ENCODE assay signal across 13 cellular contexts in genomic region chrX:153642655-153643430, GRCh38. TPM values are rescaled to one million over a fixed set of nuclear protein-coding genes. Genes with fewer than 3 reads are reported as not detected.
DNase-seq lines count a peak whose midpoint lies in the region; ATAC-seq, FAIRE-seq and TF ChIP-seq lines count a peak whose summit lies in the region.
"Had no signal": no experiment of that assay in that cellular context is flagged by ENCODE, and none has a peak within 500 bp of the region (broad histone marks: within the 10 kb centered on the region; RNA-seq: fewer than 3 reads in every experiment).

No MANE protein-coding gene starts in this region.

- 15% methylated on average over 24 of the region's 48 CpGs for WGBS in K562 (ENCODE audit: insufficient coverage, low coverage, missing lambda C conversion rate)

- no peaks in the 10 kb centered on the region for H3K9me1 ChIP-seq in K562 (ENCODE audit: control insufficient read depth, insufficient read depth, low read length)

- no peak for ATAC-seq in K562
- no peak for ATAC-seq in HG02973 (IDR thresholded peaks at IDR 0.05; ENCODE audit: unreplicated experiment)

- no peak for TF ChIP-seq POLR2A in K562 (conservative IDR thresholded peaks at IDR 0.05)

- CTCF ChIA-PET in K562 (lab: Yijun Ruan, JAX; ENCODE audit: low intra/inter-chr PET ratio) = no interaction called here

- peak overlapping the region; percentile 32 for H3K4me2 ChIP-seq in K562 (ENCODE audit: insufficient read depth, low read length)

- peak overlapping the region in 1 of 2 experiments; percentile 35; a peak in 1 of 4 replicates for H3K9ac ChIP-seq in K562 (ENCODE audit: insufficient read depth in 1 of 2, low read depth in 2 of 2, low read length in 2 of 2)

- H3K36me3 ChIP-seq in K562 (ENCODE audit: control insufficient read depth, insufficient read depth, low read length) = no peaks in the 10 kb centered on the region

- H3K27ac Mint-ChIP-seq in nephron progenitor cell = no peak overlapping the region
- H3K27ac Mint-ChIP-seq: activated CD8-positive, alpha-beta T cell treated with anti-CD3 and anti-CD28 coated beads for 36 hours had no signal

- H4K20me1 ChIP-seq in K562 (replicated peaks; ENCODE audit: control insufficient read depth, insufficient read depth, low read length) = no peaks in the 10 kb centered on the region

- peaks cover 22% of the 10 kb centered on the region for H3K4me1 Mint-ChIP-seq in nephron progenitor cell

- TF ChIP-seq RAD21 in K562 (CRISPR knock-in tag; conservative IDR thresholded peaks at IDR 0.05 in 1 of 2, IDR thresholded peaks at IDR 0.05 in 1 of 2) = no peak

- FAIRE-seq in K562 (lab: Jason Lieb, UNC) = no peak
- FAIRE-seq: endothelial cell of umbilical vein had no signal

- H3K4me3 ChIP-seq in K562 = no peak overlapping the region

- no peak for TF ChIP-seq EP300 in K562 (IDR thresholded peaks at IDR 0.05; ENCODE audit: low read length)

- H3K4me1 ChIP-seq in K562 (replicated peaks in 1 of 2; ENCODE audit: control insufficient read depth in 2 of 2, insufficient read depth in 2 of 2, low read length in 2 of 2) = peaks cover 7 to 80% of the 10 kb centered on the region in 2 experiments; a peak in 3 of 5 replicates

- TF ChIP-seq CTCF in K562 (IDR thresholded peaks at IDR 0.05 in 2 of 3, conservative IDR thresholded peaks at IDR 0.05 in 1 of 3; ENCODE audit: insufficient read depth in 2 of 3, low read depth in 1 of 3, low read length in 3 of 3) (no peak), nephron progenitor cell (IDR thresholded peaks at IDR 0.05) (no peak)

- H2AFZ ChIP-seq in K562 (ENCODE audit: low read depth, low read length) = 0 out of 2 replicates have a peak overlapping the region, but pooled peaks have one; percentile 32

- no TSS peak for BruUV-seq in K562 (replicated peaks; lab: Mats Ljungman, UMichigan)

- H3K4me3 Mint-ChIP-seq in nephron progenitor cell = peak overlapping the region; percentile 70
- H3K4me3 Mint-ChIP-seq: activated CD8-positive, alpha-beta T cell treated with anti-CD3 and anti-CD28 coated beads for 36 hours had no signal

- POLR2A ChIA-PET in K562 (lab: Yijun Ruan, JAX) = interaction anchor here (0.7 kb wide), 1 partner anchor 49 kb away, joined by 3 read pairs; no protein-coding TSS in a partner anchor

- no peaks in the 10 kb centered on the region for H3K36me3 Mint-ChIP-seq in nephron progenitor cell (ENCODE audit: low read depth)

- DNase-seq in NCI-H82 (lab: John Stamatoyannopoulos, UW) (peak; percentile 41), NCI-H82 treated with DMSO at 0.1 percent for 48 hours (lab: John Stamatoyannopoulos, UW; ENCODE audit: unreplicated experiment) (no peak), D341Med (ENCODE audit: low spot score) (peak; percentile 21), K562 (ENCODE audit: extremely low read depth in 1 of 4, low spot score in 3 of 4) (peak in 1 of 4 experiments; percentile 5), nephron progenitor cell (no peak), UCSD-AML1 (lab: John Stamatoyannopoulos, UW; ENCODE audit: unreplicated experiment) (no peak), NCI-H1436 treated with DMSO at 0.1 percent for 48 hours (lab: John Stamatoyannopoulos, UW) (no peak)
- DNase-seq: activated CD8-positive, alpha-beta T cell treated with anti-CD3 and anti-CD28 coated beads for 36 hours; NCI-H2081 treated with DMSO at 0.1 percent for 48 hours; SIG-M5; stimulated activated CD4-positive, alpha-beta T cell treated with anti-CD3 and anti-CD28 coated beads, Interleukin-15, amount 100 ng/mL, for 24 hours had no signal

- H3K27ac ChIP-seq in K562 (ENCODE audit: extremely low read depth, low read depth, low read length) = no peak overlapping the region

- peaks cover 48% of the 10 kb centered on the region for H3K27me3 Mint-ChIP-seq in nephron progenitor cell (ENCODE audit: low read depth, poor library complexity)

- peaks cover 24% of the 10 kb centered on the region for H3K9me3 Mint-ChIP-seq in nephron progenitor cell
- H3K9me3 Mint-ChIP-seq: activated CD8-positive, alpha-beta T cell treated with anti-CD3 and anti-CD28 coated beads for 36 hours had no signal

- no peaks in the 10 kb centered on the region for H3K79me2 ChIP-seq in K562 (ENCODE audit: control insufficient read depth, insufficient read depth, low read length)

- in situ Hi-C loops in K562 (cut with MboI) = no loop called here

- intact Hi-C loops in K562 (cut with micrococcal nuclease) = no loop called here

- H3K27me3 ChIP-seq in K562 (ENCODE audit: control insufficient read depth in 2 of 2, insufficient read depth in 2 of 2, low read length in 2 of 2) = peaks cover 0 to 11% of the 10 kb centered on the region in 2 experiments; a peak in 2 of 5 replicates

- H3K9me3 ChIP-seq in K562 (replicated peaks; ENCODE audit: control insufficient read depth, insufficient read depth, low read depth, low read length) = no peaks in the 10 kb centered on the region

RNA-seq across cellular contexts. Expression of gene DUSP9, which starts 4.2 kb away (rescaled TPM):
- total RNA-seq in K562 (2011; cell fraction: chromatin; rRNA removed; ENCODE audit: low replicate concordance) = 2.3 and 6.4 TPM in 2 replicates
- total RNA-seq in K562 (2011; cell fraction: nucleolus; rRNA removed) = 6.8 and 7.3 TPM in 2 replicates
- 3.4 and 3.9 TPM in 2 replicates for total RNA-seq in K562 (2011; cell fraction: nucleoplasm; rRNA removed)
- total RNA-seq in K562 (2014; rRNA removed) = 10.6 and 17.8 TPM in 2 replicates
- 2.5 and 3.2 TPM in 2 replicates for total RNA-seq in K562 (2014; rRNA removed; fragmentation: Illumina TruSeq; extraction: Trizol)
- 4.6 and 5.2 TPM in 2 replicates for total RNA-seq in K562 (2015; rRNA removed; fragmentation: Illumina TruSeq; extraction: Trizol)
- 13.0 and 14.1 TPM in 2 replicates for total RNA-seq in K562 (2021)
- polyA plus RNA-seq in K562 (2011; rRNA removed) = 8.8 and 20.5 TPM in 2 replicates
- polyA plus RNA-seq in K562 (2011; cell fraction: cytosol; rRNA removed) = 22.4 and 26.1 TPM in 2 replicates
- polyA plus RNA-seq in K562 (2011; cell fraction: nucleus; rRNA removed) = 11.9 and 18.7 TPM in 2 replicates
- polyA plus RNA-seq in K562 (2012) = 7.4 and 10.8 TPM in 2 replicates
- polyA plus RNA-seq in K562 (2014; fragmentation: Illumina TruSeq; extraction: Trizol) = 5.5 and 7.1 TPM in 2 replicates
- under 1 TPM; 0.11 to 0.31 TPM for polyA plus RNA-seq in K562 (2014; fragmentation: Nextera tagmentation; extraction: Ambion mirVana)
- 8.4 and 9.2 TPM in 2 replicates for polyA plus RNA-seq in K562 (2014; rRNA removed)
- polyA minus RNA-seq in K562 (2011; rRNA and poly(A)+ RNA removed) = 5.2 and 5.5 TPM in 2 replicates
- 7.3 and 20.2 TPM in 2 replicates for polyA minus RNA-seq in K562 (2011; cell fraction: cytosol; rRNA and poly(A)+ RNA removed)
- polyA minus RNA-seq in K562 (2011; cell fraction: nucleus; rRNA and poly(A)+ RNA removed) = 2.7 and 6.7 TPM in 2 replicates
- total RNA-seq: endothelial cell of umbilical vein had no signal

RNA-seq across cellular contexts. Expression of gene PNCK, which starts 30.8 kb away (rescaled TPM):
- 17.5 and 43.4 TPM in 2 replicates for total RNA-seq in K562 (2011; cell fraction: chromatin; rRNA removed; ENCODE audit: low replicate concordance)
- 37.0 TPM in 2 replicates for total RNA-seq in K562 (2011; cell fraction: nucleolus; rRNA removed)
- 18.2 and 26.2 TPM in 2 replicates for total RNA-seq in K562 (2011; cell fraction: nucleoplasm; rRNA removed)
- total RNA-seq in K562 (2014; rRNA removed) = 1.3 and 1.4 TPM in 2 replicates
- total RNA-seq in K562 (2014; rRNA removed; fragmentation: Illumina TruSeq; extraction: Trizol) = 0.25 and 0.48 TPM in 2 replicates
- 0.51 and 0.79 TPM in 2 replicates for total RNA-seq in K562 (2015; rRNA removed; fragmentation: Illumina TruSeq; extraction: Trizol)
- 1.9 and 2.2 TPM in 2 replicates for total RNA-seq in K562 (2021)
- polyA plus RNA-seq in K562 (2011; rRNA removed) = 7.5 and 23.6 TPM in 2 replicates
- polyA plus RNA-seq in K562 (2011; cell fraction: cytosol; rRNA removed) = 10.0 and 17.5 TPM in 2 replicates
- polyA plus RNA-seq in K562 (2011; cell fraction: nucleus; rRNA removed) = 100 and 212 TPM in 2 replicates
- polyA plus RNA-seq in K562 (2012) = 6.0 and 17.0 TPM in 2 replicates
- polyA plus RNA-seq in K562 (2014; fragmentation: Illumina TruSeq; extraction: Trizol) = 1.0 and 1.2 TPM in 2 replicates
- under 1 TPM in 1 of 2 experiments, not detected in 1; 0.13 TPM for polyA plus RNA-seq in K562 (2014; fragmentation: Nextera tagmentation; extraction: Ambion mirVana)
- 1.7 and 2.5 TPM in 2 replicates for polyA plus RNA-seq in K562 (2014; rRNA removed)
- 3.5 and 6.7 TPM in 2 replicates for polyA minus RNA-seq in K562 (2011; rRNA and poly(A)+ RNA removed)
- 2.9 and 11.2 TPM in 2 replicates for polyA minus RNA-seq in K562 (2011; cell fraction: cytosol; rRNA and poly(A)+ RNA removed)
- polyA minus RNA-seq in K562 (2011; cell fraction: nucleus; rRNA and poly(A)+ RNA removed) = 20.6 and 48.3 TPM in 2 replicates
- total RNA-seq: endothelial cell of umbilical vein had no signal

RNA-seq across cellular contexts. Expression of gene CCNQ, which starts 43.9 kb away (rescaled TPM):
- 9.4 and 14.9 TPM in 2 replicates for total RNA-seq in K562 (2011; cell fraction: chromatin; rRNA removed; ENCODE audit: low replicate concordance)
- 13.5 and 17.1 TPM in 2 replicates for total RNA-seq in K562 (2011; cell fraction: nucleolus; rRNA removed)
- 12.1 and 14.7 TPM in 2 replicates for total RNA-seq in K562 (2011; cell fraction: nucleoplasm; rRNA removed)
- 53.8 and 59.5 TPM in 2 replicates for total RNA-seq in K562 (2014; rRNA removed)
- total RNA-seq in K562 (2014; rRNA removed; fragmentation: Illumina TruSeq; extraction: Trizol) = 11.6 and 12.8 TPM in 2 replicates
- total RNA-seq in K562 (2015; rRNA removed; fragmentation: Illumina TruSeq; extraction: Trizol) = 27.0 and 30.0 TPM in 2 replicates
- 25.3 and 28.5 TPM in 2 replicates for total RNA-seq in K562 (2021)
- 25.3 and 32.9 TPM in 2 replicates for polyA plus RNA-seq in K562 (2011; rRNA removed)
- 46.4 and 64.2 TPM in 2 replicates for polyA plus RNA-seq in K562 (2011; cell fraction: cytosol; rRNA removed)
- 20.0 and 22.0 TPM in 2 replicates for polyA plus RNA-seq in K562 (2011; cell fraction: nucleus; rRNA removed)
- polyA plus RNA-seq in K562 (2012) = 19.7 and 27.3 TPM in 2 replicates
- 18.0 and 18.2 TPM in 2 replicates for polyA plus RNA-seq in K562 (2014; fragmentation: Illumina TruSeq; extraction: Trizol)
- 1 to 10 TPM in 1 of 2 experiments, under 1 TPM in 1; 0.92 to 1.6 TPM for polyA plus RNA-seq in K562 (2014; fragmentation: Nextera tagmentation; extraction: Ambion mirVana)
- polyA plus RNA-seq in K562 (2014; rRNA removed) = 35.9 and 47.3 TPM in 2 replicates
- polyA minus RNA-seq in K562 (2011; rRNA and poly(A)+ RNA removed) = 10.7 and 11.7 TPM in 2 replicates
- 12.9 and 16.4 TPM in 2 replicates for polyA minus RNA-seq in K562 (2011; cell fraction: cytosol; rRNA and poly(A)+ RNA removed)
- 4.2 and 6.2 TPM in 2 replicates for polyA minus RNA-seq in K562 (2011; cell fraction: nucleus; rRNA and poly(A)+ RNA removed)

RNA-seq across cellular contexts. Expression of gene SLC6A8, which starts 44.9 kb away (rescaled TPM):
- 456 and 1,096 TPM in 2 replicates for total RNA-seq in K562 (2011; cell fraction: chromatin; rRNA removed; ENCODE audit: low replicate concordance)
- 646 and 663 TPM in 2 replicates for total RNA-seq in K562 (2011; cell fraction: nucleolus; rRNA removed)
- 500 and 510 TPM in 2 replicates for total RNA-seq in K562 (2011; cell fraction: nucleoplasm; rRNA removed)
- total RNA-seq in K562 (2014; rRNA removed) = 29.6 and 45.6 TPM in 2 replicates
- total RNA-seq in K562 (2014; rRNA removed; fragmentation: Illumina TruSeq; extraction: Trizol) = 24.7 and 34.3 TPM in 2 replicates
- total RNA-seq in K562 (2015; rRNA removed; fragmentation: Illumina TruSeq; extraction: Trizol) = 30.3 and 31.0 TPM in 2 replicates
- 122 and 144 TPM in 2 replicates for total RNA-seq in K562 (2021)
- polyA plus RNA-seq in K562 (2011; rRNA removed) = 139 and 294 TPM in 2 replicates
- 237 and 320 TPM in 2 replicates for polyA plus RNA-seq in K562 (2011; cell fraction: cytosol; rRNA removed)
- polyA plus RNA-seq in K562 (2011; cell fraction: nucleus; rRNA removed) = 1,046 and 1,667 TPM in 2 replicates
- polyA plus RNA-seq in K562 (2012) = 94.9 and 162 TPM in 2 replicates
- 73.5 and 87.0 TPM in 2 replicates for polyA plus RNA-seq in K562 (2014; fragmentation: Illumina TruSeq; extraction: Trizol)
- polyA plus RNA-seq in K562 (2014; fragmentation: Nextera tagmentation; extraction: Ambion mirVana) = 1 to 10 TPM in 1 of 2 experiments, under 1 TPM in 1; 0.68 to 1.7 TPM
- 76.7 and 77.6 TPM in 2 replicates for polyA plus RNA-seq in K562 (2014; rRNA removed)
- polyA minus RNA-seq in K562 (2011; rRNA and poly(A)+ RNA removed) = 85.5 and 108 TPM in 2 replicates
- polyA minus RNA-seq in K562 (2011; cell fraction: cytosol; rRNA and poly(A)+ RNA removed) = 134 and 269 TPM in 2 replicates
- 124 and 281 TPM in 2 replicates for polyA minus RNA-seq in K562 (2011; cell fraction: nucleus; rRNA and poly(A)+ RNA removed)

Comparison
In these comparisons a context has a peak if more than half of its experiments do, and no peak if none do; other contexts are left out.
1. DNase-seq: peak in NCI-H82 (single experiment) and D341Med (single experiment); none in NCI-H82 treated with DMSO at 0.1 percent for 48 hours (single experiment), nephron progenitor cell (single experiment), UCSD-AML1 (single experiment) and NCI-H1436 treated with DMSO at 0.1 percent for 48 hours (single experiment).